In genomic region chr15:90400759-90401314, GRCh38 we compare ENCODE assay signal across 8 cellular contexts. TPM values are rescaled to one million over a fixed set of nuclear protein-coding genes. Genes with fewer than 3 reads are reported as not detected.
A peak's percentile ranks its signal among the peaks of the same experiment; 100 is the strongest.
DNase-seq lines count a peak whose midpoint lies in the region; TF ChIP-seq lines count a peak whose summit lies in the region.

No MANE protein-coding gene starts in this region.

- H3K27ac ChIP-seq in KMS-11, result peak overlapping the region; percentile 76

- H3K4me1 ChIP-seq in KMS-11 (ENCODE audit: low read depth, poor library complexity, severe bottlenecking), result peaks cover 30% of the 10 kb centered on the region

- TF ChIP-seq CTCF in KMS-11 (conservative IDR thresholded peaks at IDR 0.05; ENCODE audit: low read depth, low read length) (no peak), glutamatergic neuron (IDR thresholded peaks at IDR 0.05; ENCODE audit: partially characterized antibody, unreplicated experiment) (no peak)

- H3K9ac ChIP-seq in KMS-11, result peak overlapping the region; percentile 54

- H3K27ac Mint-ChIP-seq in activated naive CD4-positive, alpha-beta T cell treated with anti-CD3 and anti-CD28 coated beads, Interleukin-2, amount 50 U/mL, for 24 hours, result peak overlapping the region; percentile 96
- H3K27ac Mint-ChIP-seq in glutamatergic neuron (ENCODE audit: unreplicated experiment), result peak overlapping the region; percentile 91

- peak overlapping the region; percentile 82 for H3K4me3 Mint-ChIP-seq in activated naive CD4-positive, alpha-beta T cell treated with anti-CD3 and anti-CD28 coated beads, Interleukin-2, amount 50 U/mL, for 24 hours
- H3K4me3 Mint-ChIP-seq in glutamatergic neuron (ENCODE audit: unreplicated experiment), result peak overlapping the region; percentile 58

- no peak overlapping the region for H2AFZ ChIP-seq in KMS-11 (ENCODE audit: low read depth)

- H3K4me2 ChIP-seq in KMS-11, result peak overlapping the region; percentile 53

- DNase-seq in GDM1 (lab: John Stamatoyannopoulos, UW) (peak; percentile 58), H4 (ENCODE audit: low spot score) (peak; percentile 93), RPMI7951 (ENCODE audit: low read depth) (peak; percentile 98), glutamatergic neuron (no peak), pulmonary artery endothelial cell (ENCODE audit: low read depth, low spot score) (peak; percentile 97), NCI-H1694 (lab: John Stamatoyannopoulos, UW) (no peak)

- H3K27me3 ChIP-seq in KMS-11 (ENCODE audit: insufficient read depth, low read depth), result no peaks in the 10 kb centered on the region

- H3K4me3 ChIP-seq in KMS-11 (IDR thresholded peaks at IDR 0.05; ENCODE audit: insufficient read depth, low read depth, low read length), result no peak overlapping the region

- no peaks in the 10 kb centered on the region for H3K9me3 Mint-ChIP-seq in activated naive CD4-positive, alpha-beta T cell treated with anti-CD3 and anti-CD28 coated beads, Interleukin-2, amount 50 U/mL, for 24 hours
- no peaks in the 10 kb centered on the region for H3K9me3 Mint-ChIP-seq in glutamatergic neuron (ENCODE audit: unreplicated experiment)

- no peaks in the 10 kb centered on the region for H4K20me1 ChIP-seq in KMS-11 (ENCODE audit: insufficient read depth)

- no peaks in the 10 kb centered on the region for H3K36me3 ChIP-seq in KMS-11 (ENCODE audit: insufficient read depth)

- no peaks in the 10 kb centered on the region for H3K27me3 Mint-ChIP-seq in activated naive CD4-positive, alpha-beta T cell treated with anti-CD3 and anti-CD28 coated beads, Interleukin-2, amount 50 U/mL, for 24 hours
- H3K27me3 Mint-ChIP-seq in glutamatergic neuron (ENCODE audit: unreplicated experiment), result peaks cover 4% of the 10 kb centered on the region

- peaks cover 85% of the 10 kb centered on the region for H3K79me2 ChIP-seq in KMS-11 (ENCODE audit: insufficient read depth, low read depth)

- peaks cover 76% of the 10 kb centered on the region for H3K4me1 Mint-ChIP-seq in activated naive CD4-positive, alpha-beta T cell treated with anti-CD3 and anti-CD28 coated beads, Interleukin-2, amount 50 U/mL, for 24 hours
- peaks cover 36% of the 10 kb centered on the region for H3K4me1 Mint-ChIP-seq in glutamatergic neuron (ENCODE audit: low read depth, unreplicated experiment)

- H3K36me3 Mint-ChIP-seq in activated naive CD4-positive, alpha-beta T cell treated with anti-CD3 and anti-CD28 coated beads, Interleukin-2, amount 50 U/mL, for 24 hours, result peaks cover 7% of the 10 kb centered on the region
- no peaks in the 10 kb centered on the region for H3K36me3 Mint-ChIP-seq in glutamatergic neuron (ENCODE audit: unreplicated experiment)

RNA-seq across cellular contexts. Expression of gene IQGAP1, which starts 12.8 kb away (rescaled TPM):
- total RNA-seq in H4 (2014; rRNA removed; shearing (Covaris generic)), result 39.7 and 53.3 TPM in 2 replicates
- 234 and 273 TPM in 2 replicates for total RNA-seq in RPMI7951 (2014; rRNA removed; shearing (Covaris generic))
- 61.1 TPM for total RNA-seq in glutamatergic neuron (ENCODE audit: unreplicated experiment)
- total RNA-seq in pulmonary artery endothelial cell, result 197 and 214 TPM in 2 replicates

RNA-seq across cellular contexts. Expression of gene ZNF774, which starts 48.8 kb away (rescaled TPM):
- total RNA-seq in H4 (2014; rRNA removed; shearing (Covaris generic)), result 0.23 and 0.48 TPM in 2 replicates
- 2.9 and 3.7 TPM in 2 replicates for total RNA-seq in RPMI7951 (2014; rRNA removed; shearing (Covaris generic))
- total RNA-seq in glutamatergic neuron (ENCODE audit: unreplicated experiment) (6.7 TPM), pulmonary artery endothelial cell (0.92 and 1.1 TPM in 2 replicates)

Comparison
In these comparisons a context has a peak if more than half of its experiments do, and no peak if none do; other contexts are left out.
1. DNase-seq: peak in GDM1 (single experiment), H4 (single experiment), RPMI7951 (single experiment) and pulmonary artery endothelial cell (single experiment); none in glutamatergic neuron (single experiment) and NCI-H1694 (single experiment).